In the genomic region with DNA sequence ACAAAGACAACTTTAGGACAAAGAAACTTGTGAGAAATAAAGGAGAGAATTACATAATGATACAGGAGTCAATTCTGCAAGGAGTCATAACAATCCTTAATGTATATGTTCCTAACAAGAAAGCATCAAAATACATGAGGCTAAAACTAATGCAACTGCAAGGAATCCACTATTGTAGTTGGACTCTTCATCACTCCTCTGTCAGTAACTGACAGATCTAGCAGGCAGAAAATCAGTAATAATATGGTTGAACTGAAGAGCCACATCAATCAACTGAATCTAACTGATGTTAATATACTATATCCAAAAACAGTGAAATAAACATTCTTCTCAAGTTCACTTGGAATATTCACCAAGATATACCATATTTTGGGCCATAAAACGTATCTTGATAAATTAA, we compare ENCODE assay signal across 36 cellular contexts.
"Had no signal": no experiment of that assay in that cellular context is flagged by ENCODE, and none has a peak within 500 bp of the region (broad histone marks: within the 10 kb centered on the region; RNA-seq: fewer than 3 reads in every experiment).

No MANE protein-coding gene starts in this region.

- H3K9ac ChIP-seq: KMS-11 had no signal

- H3K27me3 ChIP-seq: MG63 had no signal

- H3K9me3 ChIP-seq: MG63 had no signal

- DNase-seq: Karpas-422, Kasumi-1, KG1, MG63, MM.1S, MV-4-11, NCI-H1048, NCI-H1092, NCI-H1092 treated with DMSO at 0.1 percent for 48 hours, NCI-H1105, NCI-H1105 treated with DMSO at 0.1 percent for 48 hours, NCI-H1417, NCI-H1417 treated with DMSO at 0.1 percent for 48 hours, NCI-H1436, NCI-H1436 treated with DMSO at 0.1 percent for 48 hours, NCI-H146, NCI-H1694, NCI-H1694 treated with DMSO at 0.1 percent for 48 hours, NCI-H187, NCI-H187 treated with DMSO at 0.1 percent for 48 hours, NCI-H1930, NCI-H2029, NCI-H2029 treated with DMSO at 0.1 percent for 48 hours, NCI-H2081, NCI-H2081 treated with DMSO at 0.1 percent for 48 hours, NCI-H2107, NCI-H2171, NCI-H2171 treated with DMSO at 0.1 percent for 48 hours, NCI-H226, NCI-H345, NCI-H446, NCI-H446 treated with DMSO at 0.1 percent for 48 hours, NCI-H510A, NCI-H510A treated with DMSO at 0.1 percent for 48 hours, NCI-H524 had no signal

- H3K4me2 ChIP-seq: KMS-11 had no signal

- H3K27ac ChIP-seq: KMS-11 had no signal

- H3K4me3 ChIP-seq: MG63 had no signal

- H3K36me3 ChIP-seq: MG63 had no signal
